In the genomic region with DNA sequence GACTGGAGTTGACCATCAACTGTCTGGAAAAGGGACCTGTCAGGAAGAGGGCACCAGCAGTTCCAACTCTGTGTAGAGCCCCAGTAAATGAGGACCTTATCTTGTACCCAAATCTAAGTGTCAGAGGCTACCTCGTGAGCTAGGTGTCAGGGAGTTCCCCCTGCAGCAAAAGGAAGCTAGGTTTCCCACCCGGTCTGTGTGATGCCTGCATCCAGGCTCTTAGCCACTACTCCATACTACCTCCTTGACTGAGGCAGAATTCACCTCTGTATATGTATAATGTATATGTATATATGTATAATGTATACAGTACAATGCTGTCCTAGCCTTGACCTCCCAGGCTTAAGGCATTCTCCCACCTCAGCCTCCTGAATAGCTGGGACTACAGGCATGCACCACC, we compare ENCODE assay signal across 9 cellular contexts. TPM values are rescaled to one million over a fixed set of nuclear protein-coding genes. Genes with fewer than 3 reads are reported as not detected.
DNase-seq lines count a peak whose midpoint lies in the region; ATAC-seq and TF ChIP-seq lines count a peak whose summit lies in the region.
"Had no signal": no experiment of that assay in that cellular context is flagged by ENCODE, and none has a peak within 500 bp of the region (broad histone marks: within the 10 kb centered on the region; RNA-seq: fewer than 3 reads in every experiment).

No MANE protein-coding gene starts in this region.

- peaks cover 8% of the 10 kb centered on the region for H3K4me1 Mint-ChIP-seq in activated CD4-positive, alpha-beta T cell treated with anti-CD3 and anti-CD28 coated beads, Interleukin-2, amount 10 ng/mL, durations not matched to agents 24 days and 14 days
- peaks cover 10% of the 10 kb centered on the region for H3K4me1 Mint-ChIP-seq in T-helper 2 cell treated with Interferon-gamma antibody and Interleukin-4, amounts not matched to agents 5 μg/mL and 100 μg/mL, for 36 hours (ENCODE audit: low read depth)
- H3K4me1 Mint-ChIP-seq in stimulated activated effector memory CD8-positive, alpha-beta T cell treated with anti-CD3 and anti-CD28 coated beads, Interleukin-12 subunit alpha, Interleukin-12 subunit beta, amount 100 ng/mL, for 72 hours, result peaks cover 12% of the 10 kb centered on the region

- no peak overlapping the region for H3K27ac Mint-ChIP-seq in activated CD4-positive, alpha-beta T cell treated with anti-CD3 and anti-CD28 coated beads, Interleukin-2, amount 10 ng/mL, durations not matched to agents 24 days and 14 days
- no peak overlapping the region for H3K27ac Mint-ChIP-seq in T-helper 2 cell treated with Interferon-gamma antibody and Interleukin-4, amounts not matched to agents 5 μg/mL and 100 μg/mL, for 36 hours
- no peak overlapping the region for H3K27ac Mint-ChIP-seq in stimulated activated effector memory CD8-positive, alpha-beta T cell treated with anti-CD3 and anti-CD28 coated beads, Interleukin-12 subunit alpha, Interleukin-12 subunit beta, amount 100 ng/mL, for 72 hours

- peaks cover 9% of the 10 kb centered on the region for H3K27me3 Mint-ChIP-seq in activated CD4-positive, alpha-beta T cell treated with anti-CD3 and anti-CD28 coated beads, Interleukin-2, amount 10 ng/mL, durations not matched to agents 24 days and 14 days
- peaks cover 15% of the 10 kb centered on the region for H3K27me3 Mint-ChIP-seq in T-helper 2 cell treated with Interferon-gamma antibody and Interleukin-4, amounts not matched to agents 5 μg/mL and 100 μg/mL, for 36 hours (ENCODE audit: low read depth)

- intact Hi-C loops in activated CD4-positive, alpha-beta T cell treated with anti-CD3 and anti-CD28 coated beads, Interleukin-2, amount 10 ng/mL, durations not matched to agents 24 days and 14 days (cut with micrococcal nuclease), result loop anchor here (1.0 kb wide), 2 partner anchors 86 to 208 kb away; no protein-coding TSS in a partner anchor

- no peaks in the 10 kb centered on the region for H3K36me3 Mint-ChIP-seq in activated CD4-positive, alpha-beta T cell treated with anti-CD3 and anti-CD28 coated beads, Interleukin-2, amount 10 ng/mL, durations not matched to agents 24 days and 14 days (ENCODE audit: low read depth)
- no peaks in the 10 kb centered on the region for H3K36me3 Mint-ChIP-seq in T-helper 2 cell treated with Interferon-gamma antibody and Interleukin-4, amounts not matched to agents 5 μg/mL and 100 μg/mL, for 36 hours (ENCODE audit: low read depth)
- no peaks in the 10 kb centered on the region for H3K36me3 Mint-ChIP-seq in stimulated activated effector memory CD8-positive, alpha-beta T cell treated with anti-CD3 and anti-CD28 coated beads, Interleukin-12 subunit alpha, Interleukin-12 subunit beta, amount 100 ng/mL, for 72 hours

- H3K4me3 ChIP-seq in foreskin fibroblast (ENCODE audit: low read depth in 1 of 2, low read length in 2 of 2), result peak overlapping the region; percentile 20 to 30

- peak overlapping the region; percentile 70 for H3K4me3 Mint-ChIP-seq in activated CD4-positive, alpha-beta T cell treated with anti-CD3 and anti-CD28 coated beads, Interleukin-2, amount 10 ng/mL, durations not matched to agents 24 days and 14 days
- H3K4me3 Mint-ChIP-seq in T-helper 2 cell treated with Interferon-gamma antibody and Interleukin-4, amounts not matched to agents 5 μg/mL and 100 μg/mL, for 36 hours, result peak overlapping the region; percentile 67
- peak overlapping the region; percentile 53 for H3K4me3 Mint-ChIP-seq in stimulated activated effector memory CD8-positive, alpha-beta T cell treated with anti-CD3 and anti-CD28 coated beads, Interleukin-12 subunit alpha, Interleukin-12 subunit beta, amount 100 ng/mL, for 72 hours

- no peak for TF ChIP-seq CTCF in foreskin fibroblast (IDR thresholded peaks at IDR 0.05; ENCODE audit: low read depth, low read length)

- ATAC-seq in stimulated activated effector memory CD8-positive, alpha-beta T cell treated with anti-CD3 and anti-CD28 coated beads, Interleukin-12 subunit alpha, Interleukin-12 subunit beta, amount 100 ng/mL, for 72 hours, result peak; percentile 47

- H3K9me3 Mint-ChIP-seq in activated CD4-positive, alpha-beta T cell treated with anti-CD3 and anti-CD28 coated beads, Interleukin-2, amount 10 ng/mL, durations not matched to agents 24 days and 14 days, result no peaks in the 10 kb centered on the region
- H3K9me3 Mint-ChIP-seq in T-helper 2 cell treated with Interferon-gamma antibody and Interleukin-4, amounts not matched to agents 5 μg/mL and 100 μg/mL, for 36 hours, result no peaks in the 10 kb centered on the region
- H3K9me3 Mint-ChIP-seq in stimulated activated effector memory CD8-positive, alpha-beta T cell treated with anti-CD3 and anti-CD28 coated beads, Interleukin-12 subunit alpha, Interleukin-12 subunit beta, amount 100 ng/mL, for 72 hours, result no peaks in the 10 kb centered on the region

- DNase-seq in activated CD4-positive, alpha-beta T cell treated with anti-CD3 and anti-CD28 coated beads, Interleukin-2, amount 10 ng/mL, durations not matched to agents 24 days and 14 days, result peak; percentile 61
- DNase-seq in activated CD4-positive, alpha-beta T cell treated with anti-CD3 and anti-CD28 coated beads for 4 hours, result no peak
- DNase-seq in T-helper 2 cell treated with Interferon-gamma antibody and Interleukin-4, amounts not matched to agents 5 μg/mL and 100 μg/mL, for 36 hours (ENCODE audit: low spot score), result no peak
- DNase-seq in foreskin fibroblast (no peak), nucleus accumbens (lab: John Stamatoyannopoulos, UW) (no peak), NK-92 (lab: John Stamatoyannopoulos, UW; ENCODE audit: unreplicated experiment) (no peak), NCI-H446 treated with DMSO at 0.1 percent for 48 hours (lab: John Stamatoyannopoulos, UW) (no peak)
- DNase-seq in stimulated activated effector memory CD8-positive, alpha-beta T cell treated with anti-CD3 and anti-CD28 coated beads, Interleukin-12 subunit alpha, Interleukin-12 subunit beta, amount 100 ng/mL, for 72 hours (ENCODE audit: low spot score in 2 of 2), result no peak

RNA-seq across cellular contexts. Expression of a gene that starts 15.5 kb away (rescaled TPM):
- total RNA-seq in activated CD4-positive, alpha-beta T cell treated with anti-CD3 and anti-CD28 coated beads, Interleukin-2, amount 10 ng/mL, durations not matched to agents 24 days and 14 days, result 21.6 and 23.2 TPM in 2 replicates

RNA-seq across cellular contexts. Expression of a gene that starts 33.1 kb away (rescaled TPM):
- not detected in 2 replicates for total RNA-seq in activated CD4-positive, alpha-beta T cell treated with anti-CD3 and anti-CD28 coated beads, Interleukin-2, amount 10 ng/mL, durations not matched to agents 24 days and 14 days
- total RNA-seq: LHCN-M2 had no signal
